ENCODE assay signal across 8 cellular contexts in genomic region chr5:138542120-138542955, GRCh38. TPM values are rescaled to one million over a fixed set of nuclear protein-coding genes. Genes with fewer than 3 reads are reported as not detected.
DNase-seq lines count a peak whose midpoint lies in the region; FAIRE-seq and TF ChIP-seq lines count a peak whose summit lies in the region.

No MANE protein-coding gene starts in this region.

- WGBS in suprapubic skin: 0% methylated on average over 30 of the region's 48 CpGs

- no peaks in the 10 kb centered on the region for H3K9me3 Mint-ChIP-seq in astrocyte (ENCODE audit: unreplicated experiment)

- H3K27me3 Mint-ChIP-seq in astrocyte (ENCODE audit: low read depth, unreplicated experiment): no peaks in the 10 kb centered on the region

- FAIRE-seq in astrocyte (lab: Jason Lieb, UNC): no peak

- peak overlapping the region; percentile 98 for H3K4me2 ChIP-seq in astrocyte (ENCODE audit: low read length)

- H3K9ac ChIP-seq in astrocyte (ENCODE audit: low read length): peak overlapping the region; percentile 99

- H3K4me1 ChIP-seq in astrocyte (ENCODE audit: insufficient read depth, low read length) (peaks cover 22% of the 10 kb centered on the region), suprapubic skin (peaks cover 73% of the 10 kb centered on the region)

- H3K27me3 ChIP-seq in astrocyte (ENCODE audit: insufficient read depth, low read length) (no peaks in the 10 kb centered on the region), kidney epithelial cell (ENCODE audit: control insufficient read depth, insufficient read depth, low read length) (no peaks in the 10 kb centered on the region), suprapubic skin (no peaks in the 10 kb centered on the region)

- no peaks in the 10 kb centered on the region for H3K36me3 ChIP-seq in astrocyte (ENCODE audit: insufficient read depth, low read length)
- no peaks in the 10 kb centered on the region for H3K36me3 ChIP-seq in kidney epithelial cell (ENCODE audit: control insufficient read depth, insufficient read depth, low read length)
- H3K36me3 ChIP-seq in suprapubic skin: no peaks in the 10 kb centered on the region

- peak overlapping the region; percentile 55 for H2AFZ ChIP-seq in astrocyte (ENCODE audit: low read depth, low read length)

- TF ChIP-seq EP300 in suprapubic skin (IDR thresholded peaks at IDR 0.05): no peak

- H3K4me3 ChIP-seq in GM12864 (ENCODE audit: low read depth, low read length) (peak overlapping the region; percentile 72), astrocyte (ENCODE audit: insufficient read depth, low read depth, low read length) (peak overlapping the region; percentile 91), kidney epithelial cell (ENCODE audit: low read depth, low read length) (peak overlapping the region; percentile 70), suprapubic skin (peak overlapping the region; percentile 98)
- H3K4me3 ChIP-seq in Jurkat, Clone E6-1 (ENCODE audit: low read length): peak overlapping the region; percentile 77

- H3K36me3 Mint-ChIP-seq in astrocyte (ENCODE audit: low read depth, unreplicated experiment): peaks cover 1% of the 10 kb centered on the region

- H3K27ac ChIP-seq in astrocyte (ENCODE audit: low read depth, low read length) (peak overlapping the region; percentile 98), suprapubic skin (peak overlapping the region; percentile 100)

- peaks cover 42% of the 10 kb centered on the region for H3K4me1 Mint-ChIP-seq in astrocyte (ENCODE audit: low read depth, unreplicated experiment)

- TF ChIP-seq CTCF in GM12864 (IDR thresholded peaks at IDR 0.05; ENCODE audit: low read depth, low read length, missing control alignments) (peak; percentile 22), astrocyte (IDR thresholded peaks at IDR 0.05; ENCODE audit: insufficient read depth, low read depth, low read length) (no peak), kidney epithelial cell (IDR thresholded peaks at IDR 0.05; ENCODE audit: insufficient read depth, low read length, poor library complexity, severe bottlenecking) (no peak), suprapubic skin (IDR thresholded peaks at IDR 0.05) (no peak)

- H3K27ac Mint-ChIP-seq in astrocyte (ENCODE audit: unreplicated experiment): peak overlapping the region; percentile 94

- peaks cover 92% of the 10 kb centered on the region for H3K79me2 ChIP-seq in astrocyte (ENCODE audit: insufficient read depth, low read length)

- peaks cover 55% of the 10 kb centered on the region for H4K20me1 ChIP-seq in astrocyte (ENCODE audit: insufficient read depth, low read length)

- H3K4me3 Mint-ChIP-seq in astrocyte (ENCODE audit: unreplicated experiment): peak overlapping the region; percentile 100

- H3K9me3 ChIP-seq in astrocyte (ENCODE audit: insufficient read depth, low read depth, low read length) (no peaks in the 10 kb centered on the region), suprapubic skin (no peaks in the 10 kb centered on the region)

- no peak for TF ChIP-seq POLR2A in suprapubic skin (IDR thresholded peaks at IDR 0.05)

- DNase-seq in GM12864 (ENCODE audit: low read depth) (no peak), astrocyte (ENCODE audit: low read depth) (no peak), kidney epithelial cell (ENCODE audit: low read depth) (no peak), suprapubic skin (ENCODE audit: low spot score in 2 of 2) (no peak), pons (ENCODE audit: low spot score) (no peak), midbrain (lab: John Stamatoyannopoulos, UW) (no peak)
- no peak for DNase-seq in Jurkat, Clone E6-1 (ENCODE audit: low read depth, low spot score)
- no peak for DNase-seq in activated effector memory CD4-positive, alpha-beta T cell treated with Interleukin-2 at 50 U/mL for 16 hours

RNA-seq across cellular contexts. Expression of gene ETF1, which starts 0.7 kb away (rescaled TPM):
- polyA plus RNA-seq in Jurkat, Clone E6-1 (2012; ENCODE audit: insufficient read depth, insufficient read length): 89.6 TPM
- 139 and 153 TPM in 2 replicates for total RNA-seq in astrocyte
- 123 and 149 TPM in 2 replicates for total RNA-seq in kidney epithelial cell
- total RNA-seq in suprapubic skin: 10 to 100 TPM; 71.2 to 99.9 (median 87.7) TPM

RNA-seq across cellular contexts. Expression of gene HSPA9, which starts 32.9 kb away (rescaled TPM):
- 365 TPM for polyA plus RNA-seq in Jurkat, Clone E6-1 (2012; ENCODE audit: insufficient read depth, insufficient read length)
- total RNA-seq in astrocyte: 266 and 271 TPM in 2 replicates
- 584 and 695 TPM in 2 replicates for total RNA-seq in kidney epithelial cell
- total RNA-seq in suprapubic skin: 100 to 1,000 TPM; 204 to 252 (median 247) TPM
